Comparison of ENCODE assay signal across 1 cellular context in genomic region chr18:11176416-11176815, GRCh38.
TF ChIP-seq lines count a peak whose summit lies in the region.

No MANE protein-coding gene starts in this region.

TF ChIP-seq in A549, 52 proteins besides CTCF, POLR2A, EP300 and RAD21 (continued from another document):
- TF ChIP-seq CHD2 (IDR thresholded peaks at IDR 0.05; ENCODE audit: low read length, partially characterized antibody) (no peak), HMGXB4 (CRISPR knock-in tag; IDR thresholded peaks at IDR 0.05; ENCODE audit: borderline replicate concordance) (no peak), ESRRA (IDR thresholded peaks at IDR 0.05; ENCODE audit: borderline replicate concordance, low read length) (no peak)
